ENCODE assay signal across 14 cellular contexts in genomic region chr5:111863801-111864200, GRCh38.
DNase-seq lines count a peak whose midpoint lies in the region; ATAC-seq and TF ChIP-seq lines count a peak whose summit lies in the region.
"Had no signal": no experiment of that assay in that cellular context is flagged by ENCODE, and none has a peak within 500 bp of the region (broad histone marks: within the 10 kb centered on the region; RNA-seq: fewer than 3 reads in every experiment).

No MANE protein-coding gene starts in this region.

- H3K4me1 Mint-ChIP-seq in CD8-positive, alpha-beta memory T cell, result no peaks in the 10 kb centered on the region

- TF ChIP-seq CTCF in NB4 (IDR thresholded peaks at IDR 0.05; ENCODE audit: low read depth, low read length), result no peak
- TF ChIP-seq CTCF in lower lobe of right lung (IDR thresholded peaks at IDR 0.05), result no peak

- H3K36me3 ChIP-seq in lower lobe of right lung, result no peaks in the 10 kb centered on the region
- no peaks in the 10 kb centered on the region for H3K36me3 ChIP-seq in CD8-positive, alpha-beta memory T cell (ENCODE audit: insufficient read depth, low read length)

- ATAC-seq in lower lobe of right lung, result no peak
- no peak for ATAC-seq in GM21515 (IDR thresholded peaks at IDR 0.05; ENCODE audit: unreplicated experiment)
- ATAC-seq: CD8-positive, alpha-beta T cell; HCT116 had no signal

- CTCF ChIA-PET in CD8-positive, alpha-beta memory T cell (lab: Charles Lee), result no interaction called here

- no peak overlapping the region for H3K27ac ChIP-seq in lower lobe of right lung
- no peak overlapping the region for H3K27ac ChIP-seq in CD8-positive, alpha-beta memory T cell (ENCODE audit: low read depth, low read length)

- H3K9me3 Mint-ChIP-seq in CD8-positive, alpha-beta memory T cell, result peaks cover 0 to 5% (median 2%) of the 10 kb centered on the region in 5 donors
- H3K9me3 Mint-ChIP-seq: CD8-positive, alpha-beta T cell had no signal

- POLR2A ChIA-PET in CD8-positive, alpha-beta memory T cell (lab: Charles Lee), result no interaction called here

- H3K27me3 ChIP-seq in lower lobe of right lung (ENCODE audit: low read depth), result no peaks in the 10 kb centered on the region
- no peaks in the 10 kb centered on the region for H3K27me3 ChIP-seq in CD8-positive, alpha-beta memory T cell (ENCODE audit: insufficient read depth, low read length, poor library complexity, severe bottlenecking)

- TF ChIP-seq POLR2A in NB4 (IDR thresholded peaks at IDR 0.05; ENCODE audit: extremely low read depth, insufficient read length), result no peak

- DNase-seq in Kasumi-1 (lab: John Stamatoyannopoulos, UW) (peak; percentile 8 to 15), NB4 (ENCODE audit: low read depth) (peak; percentile 38), astrocyte of the hippocampus (ENCODE audit: low read depth, low spot score) (peak; percentile 20), kidney glomerular epithelial cell (lab: John Stamatoyannopoulos, UW) (peak; percentile 21), lower lobe of right lung (no peak), DMS53 treated with DMSO at 0.1 percent for 48 hours (lab: John Stamatoyannopoulos, UW; ENCODE audit: unreplicated experiment) (no peak)
- no peak for DNase-seq in CD8-positive, alpha-beta memory T cell
- DNase-seq: CD8-positive, alpha-beta T cell; EL; NCI-H1930; NCI-H2171; NCI-H774 had no signal

- no peaks in the 10 kb centered on the region for H3K9me3 ChIP-seq in lower lobe of right lung
- no peaks in the 10 kb centered on the region for H3K9me3 ChIP-seq in CD8-positive, alpha-beta memory T cell (ENCODE audit: low read length)

- H3K27ac Mint-ChIP-seq in CD8-positive, alpha-beta memory T cell, result no peak overlapping the region
- H3K27ac Mint-ChIP-seq: CD8-positive, alpha-beta T cell had no signal

- H3K4me1 ChIP-seq in lower lobe of right lung, result no peaks in the 10 kb centered on the region
- H3K4me1 ChIP-seq in CD8-positive, alpha-beta memory T cell (ENCODE audit: insufficient read depth, low read length), result no peaks in the 10 kb centered on the region

- intact Hi-C loops in lower lobe of right lung (cut with DNase I), result no loop called here

- H3K4me3 ChIP-seq in NB4 (ENCODE audit: low read depth, low read length), result no peak overlapping the region
- no peak overlapping the region for H3K4me3 ChIP-seq in lower lobe of right lung
- H3K4me3 ChIP-seq in CD8-positive, alpha-beta memory T cell (ENCODE audit: low read length), result no peak overlapping the region

- H3K4me3 Mint-ChIP-seq in CD8-positive, alpha-beta memory T cell, result no peak overlapping the region
- H3K4me3 Mint-ChIP-seq: CD8-positive, alpha-beta T cell had no signal

- H3K27me3 Mint-ChIP-seq in CD8-positive, alpha-beta memory T cell, result peaks cover 0 to 2% of the 10 kb centered on the region in 2 donors

- H3K36me3 Mint-ChIP-seq in CD8-positive, alpha-beta memory T cell, result no peaks in the 10 kb centered on the region
- H3K36me3 Mint-ChIP-seq: CD8-positive, alpha-beta T cell had no signal

Comparison
In these comparisons a context has a peak if more than half of its experiments do, and no peak if none do; other contexts are left out.
1. DNase-seq: peak in Kasumi-1 (2 of 2), NB4 (single experiment), astrocyte of the hippocampus (single experiment) and kidney glomerular epithelial cell (single experiment); none in lower lobe of right lung (single experiment), DMS53 treated with DMSO at 0.1 percent for 48 hours (single experiment) and CD8-positive, alpha-beta memory T cell (0 of 5).